9 cellular contexts compared by ENCODE assay signal in the genomic region with DNA sequence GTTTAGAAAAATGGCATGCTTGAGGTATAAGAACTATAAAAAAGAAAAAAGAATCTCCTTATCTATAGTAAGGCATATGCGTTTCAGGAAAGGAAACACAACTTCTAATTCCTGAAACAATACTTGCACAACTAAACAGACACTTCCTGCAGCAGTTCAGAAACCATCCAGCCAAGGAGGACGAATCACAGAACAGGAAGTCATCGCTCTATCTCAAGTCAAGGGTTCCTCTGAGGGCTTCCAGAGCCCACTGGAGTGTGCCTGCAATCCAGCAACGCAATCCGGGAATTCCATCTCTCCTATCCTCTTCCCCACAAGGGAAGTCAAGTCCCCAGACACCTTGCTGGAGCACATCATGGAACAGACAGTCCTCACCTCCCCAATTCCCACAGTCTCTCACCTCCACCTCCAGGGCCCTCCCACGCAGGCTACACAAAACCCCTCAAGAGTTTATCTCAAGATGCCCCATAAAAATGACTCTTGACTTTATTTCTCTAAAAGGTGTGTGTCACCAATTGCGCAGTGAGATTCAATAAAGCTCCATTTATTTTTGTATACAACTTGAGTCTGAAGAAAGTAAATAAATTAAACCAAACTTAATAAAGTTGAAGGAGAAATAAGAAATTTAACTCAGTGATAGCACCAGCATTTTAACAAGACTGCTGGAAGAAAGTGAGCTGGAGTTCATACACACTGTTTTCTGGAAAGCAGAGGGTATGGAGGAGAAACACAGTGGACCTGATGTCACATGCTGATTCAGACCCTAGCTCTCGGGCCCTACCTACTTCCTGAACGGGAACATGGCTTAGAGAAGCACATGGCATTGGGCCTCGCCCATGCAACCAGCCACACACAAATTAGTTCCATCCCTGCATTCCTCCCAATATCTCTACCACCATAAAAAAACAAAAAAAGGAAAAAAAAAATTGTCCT. TPM values are rescaled to one million over a fixed set of nuclear protein-coding genes. Genes with fewer than 3 reads are reported as not detected.
DNase-seq lines count a peak whose midpoint lies in the region; ATAC-seq and TF ChIP-seq lines count a peak whose summit lies in the region.
"Had no signal": no experiment of that assay in that cellular context is flagged by ENCODE, and none has a peak within 500 bp of the region (broad histone marks: within the 10 kb centered on the region; RNA-seq: fewer than 3 reads in every experiment).

No MANE protein-coding gene starts in this region.

- H3K4me3 Mint-ChIP-seq in naive B cell: peak overlapping the region in 7 of 8 donors; percentile 11 to 81 (median 48)

- peak overlapping the region; percentile 34 to 88 (median 70) for H3K27ac Mint-ChIP-seq in naive B cell

- ATAC-seq in GM18868 (IDR thresholded peaks at IDR 0.05; ENCODE audit: unreplicated experiment) (peak; percentile 31), HG02870 (IDR thresholded peaks at IDR 0.05; ENCODE audit: unreplicated experiment) (peak; percentile 25), naive B cell (ENCODE audit: low read depth in 2 of 2) (peak in 1 of 2 donors; percentile 41), GM21786 (IDR thresholded peaks at IDR 0.05; ENCODE audit: unreplicated experiment) (no peak), foreskin keratinocyte (no peak)

- H3K4me1 ChIP-seq in foreskin keratinocyte: no peaks in the 10 kb centered on the region

- no peaks in the 10 kb centered on the region for H3K36me3 Mint-ChIP-seq in naive B cell

- TF ChIP-seq CTCF in foreskin keratinocyte (conservative IDR thresholded peaks at IDR 0.05): no peak

- no peaks in the 10 kb centered on the region for H3K27me3 Mint-ChIP-seq in naive B cell

- peaks cover 14 to 30% (median 20%) of the 10 kb centered on the region in 3 donors for H3K4me1 Mint-ChIP-seq in naive B cell

- H3K27me3 ChIP-seq in foreskin keratinocyte: no peaks in the 10 kb centered on the region

- H3K27ac ChIP-seq in foreskin keratinocyte: no peak overlapping the region

- DNase-seq in amniotic epithelial cell (ENCODE audit: low read depth): peak; percentile 44
- DNase-seq in naive B cell: no peak
- DNase-seq in KG1 (lab: John Stamatoyannopoulos, UW): no peak
- DNase-seq in foreskin keratinocyte: no peak
- DNase-seq in dedifferentiated amniotic fluid mesenchymal stem cell (ENCODE audit: extremely low spot score): no peak
- DNase-seq: NCI-H69 had no signal

- H3K9me3 Mint-ChIP-seq in naive B cell: peaks cover 0 to 2% (median 0%) of the 10 kb centered on the region in 7 donors

RNA-seq across cellular contexts. Expression of a gene that starts 39.9 kb away (rescaled TPM):
- polyA plus RNA-seq in naive B cell (ENCODE audit: low read depth in 6 of 6) (not detected), foreskin keratinocyte (0.20 and 0.26 TPM in 2 replicates)
- total RNA-seq in foreskin keratinocyte: 1.2 and 1.3 TPM in 2 replicates

Comparison
In these comparisons a context has a peak if more than half of its experiments do, and no peak if none do; other contexts are left out.
1. ATAC-seq: peak in GM18868 (single experiment) and HG02870 (single experiment); none in GM21786 (single experiment) and foreskin keratinocyte (single experiment).